Comparison of ENCODE assay signal across 10 cellular contexts in the genomic region with DNA sequence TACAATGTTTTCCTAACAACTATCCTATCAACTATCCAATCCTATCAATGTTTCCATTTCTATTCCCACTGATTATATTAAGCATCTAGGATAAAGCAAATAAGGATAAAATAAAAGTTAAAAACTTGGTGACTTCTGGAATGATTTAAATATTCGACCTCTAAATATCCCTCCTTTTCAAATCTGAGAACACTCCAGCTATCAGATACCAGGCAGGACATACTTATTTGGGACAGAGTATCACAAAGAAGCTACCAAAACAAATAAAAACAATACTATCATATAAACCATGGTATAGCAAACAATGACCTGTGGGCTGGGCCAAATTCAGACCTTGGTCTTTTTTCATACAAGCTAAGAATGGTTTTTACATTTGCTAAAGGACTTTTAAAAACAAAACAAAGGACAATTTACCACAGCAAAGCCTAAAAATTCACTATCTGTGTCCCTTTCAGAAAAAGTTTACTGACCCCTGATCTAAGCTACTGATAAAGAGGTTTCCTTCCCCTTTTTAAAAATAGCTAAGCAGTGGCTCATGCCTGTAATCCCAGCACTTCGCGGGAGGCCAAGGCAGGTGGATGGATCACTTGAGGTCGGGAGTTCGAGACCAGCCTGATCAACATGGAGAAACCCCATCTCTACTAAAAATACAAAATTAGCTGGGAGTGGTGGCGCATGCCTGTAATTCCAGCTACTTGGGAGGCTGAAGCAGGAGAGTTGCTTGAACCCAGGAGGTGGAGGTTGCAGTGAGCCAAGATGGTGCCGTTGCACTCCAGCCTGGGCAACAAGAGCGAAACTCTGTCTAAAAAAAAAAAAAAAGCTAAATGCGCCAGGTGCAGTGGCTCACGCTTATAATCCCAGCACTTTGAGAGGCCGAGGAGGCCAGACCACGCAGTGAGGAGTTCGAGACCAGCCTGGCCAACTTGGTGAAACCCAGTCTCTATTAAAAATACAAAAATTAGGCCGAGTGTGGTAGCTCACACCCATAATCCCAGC. TPM values are rescaled to one million over a fixed set of nuclear protein-coding genes. Genes with fewer than 3 reads are reported as not detected.
DNase-seq lines count a peak whose midpoint lies in the region; ATAC-seq and TF ChIP-seq lines count a peak whose summit lies in the region.
"Had no signal": no experiment of that assay in that cellular context is flagged by ENCODE, and none has a peak within 500 bp of the region (broad histone marks: within the 10 kb centered on the region; RNA-seq: fewer than 3 reads in every experiment).

No MANE protein-coding gene starts in this region.

- H2BK15ac ChIP-seq in neuronal stem cell (ENCODE audit: low read length), result no peak overlapping the region

- H3K4me3 Mint-ChIP-seq in MCF 10A (ENCODE audit: unreplicated experiment), result no peak overlapping the region
- peak overlapping the region; percentile 21 for H3K4me3 Mint-ChIP-seq in activated naive CD8-positive, alpha-beta T cell treated with anti-CD3 and anti-CD28 coated beads, Interleukin-2, amount 50 U/mL, for 24 hours

- peaks cover 100% of the 10 kb centered on the region for H3K79me2 ChIP-seq in smooth muscle cell (ENCODE audit: low read depth)

- H3K27ac Mint-ChIP-seq in MCF 10A (ENCODE audit: low read depth, unreplicated experiment), result peak overlapping the region; percentile 74
- peak overlapping the region; percentile 67 for H3K27ac Mint-ChIP-seq in activated naive CD8-positive, alpha-beta T cell treated with anti-CD3 and anti-CD28 coated beads, Interleukin-2, amount 50 U/mL, for 24 hours

- no peak overlapping the region for H4K8ac ChIP-seq in neuronal stem cell (ENCODE audit: low read depth, low read length)

- H3K9me3 Mint-ChIP-seq in MCF 10A (ENCODE audit: unreplicated experiment), result no peaks in the 10 kb centered on the region
- no peaks in the 10 kb centered on the region for H3K9me3 Mint-ChIP-seq in activated naive CD8-positive, alpha-beta T cell treated with anti-CD3 and anti-CD28 coated beads, Interleukin-2, amount 50 U/mL, for 24 hours

- H3K14ac ChIP-seq in neuronal stem cell (ENCODE audit: low read length), result no peak overlapping the region

- H3K36me3 Mint-ChIP-seq in MCF 10A (ENCODE audit: insufficient read depth, unreplicated experiment), result peaks cover 5% of the 10 kb centered on the region
- H3K36me3 Mint-ChIP-seq in activated naive CD8-positive, alpha-beta T cell treated with anti-CD3 and anti-CD28 coated beads, Interleukin-2, amount 50 U/mL, for 24 hours (ENCODE audit: low read depth), result peaks cover 46% of the 10 kb centered on the region

- no peak overlapping the region for H3K23ac ChIP-seq in neuronal stem cell (ENCODE audit: low read depth, low read length, poor library complexity)

- H3K4me2 ChIP-seq in smooth muscle cell, result no peak overlapping the region
- H3K4me2 ChIP-seq in neuronal stem cell (ENCODE audit: insufficient read depth, low read length, poor library complexity, severe bottlenecking), result no peak overlapping the region

- H2BK120ac ChIP-seq in neuronal stem cell (ENCODE audit: low read depth, low read length), result no peak overlapping the region

- no peaks in the 10 kb centered on the region for H3K4me1 ChIP-seq in breast epithelium
- H3K4me1 ChIP-seq in smooth muscle cell (ENCODE audit: low read depth), result peaks cover 8% of the 10 kb centered on the region
- H3K4me1 ChIP-seq in neuronal stem cell (ENCODE audit: control insufficient read depth in 2 of 2, insufficient read depth in 1 of 2, low read depth in 1 of 2, low read length in 2 of 2), result no peaks in the 10 kb centered on the region

- H2BK5ac ChIP-seq in neuronal stem cell (ENCODE audit: low read length), result no peak overlapping the region

- H3K36me3 ChIP-seq in breast epithelium, result no peaks in the 10 kb centered on the region
- no peaks in the 10 kb centered on the region for H3K36me3 ChIP-seq in smooth muscle cell (ENCODE audit: low read depth)
- H3K36me3 ChIP-seq in neuronal stem cell (replicated peaks in 1 of 2; ENCODE audit: control insufficient read depth in 2 of 2, insufficient read depth in 2 of 2, low read length in 2 of 2), result peaks cover 0 to 32% of the 10 kb centered on the region in 2 donors

- ATAC-seq in activated naive CD8-positive, alpha-beta T cell treated with anti-CD3 and anti-CD28 coated beads, Interleukin-2, amount 50 U/mL, for 24 hours, result no peak

- intact Hi-C loops in MCF 10A (cut with micrococcal nuclease), result loop anchor here (5.0 kb wide), 1 partner anchor 102 kb away; no protein-coding TSS in a partner anchor
- intact Hi-C loops in breast epithelium (cut with DNase I; ENCODE audit: low total_unique reads), result no loop called here

- H3K27me3 Mint-ChIP-seq in MCF 10A (ENCODE audit: insufficient read depth, unreplicated experiment), result no peaks in the 10 kb centered on the region
- H3K27me3 Mint-ChIP-seq in activated naive CD8-positive, alpha-beta T cell treated with anti-CD3 and anti-CD28 coated beads, Interleukin-2, amount 50 U/mL, for 24 hours, result no peaks in the 10 kb centered on the region

- no TSS peak for BruUV-seq in MCF 10A (replicated peaks; lab: Mats Ljungman, UMichigan)

- H4K91ac ChIP-seq in neuronal stem cell (ENCODE audit: low read depth, low read length, poor library complexity), result no peak overlapping the region

- H2AFZ ChIP-seq in smooth muscle cell (ENCODE audit: low read depth), result no peak overlapping the region
- no peak overlapping the region for H2AFZ ChIP-seq in neuronal stem cell (ENCODE audit: low read length)

- H3K4ac ChIP-seq in neuronal stem cell (ENCODE audit: low read length), result no peak overlapping the region

- H3K27me3 ChIP-seq in breast epithelium (no peaks in the 10 kb centered on the region), smooth muscle cell (ENCODE audit: low read depth) (no peaks in the 10 kb centered on the region), neuronal stem cell (ENCODE audit: control insufficient read depth in 3 of 3, insufficient read depth in 3 of 3, low read depth in 1 of 3, low read length in 3 of 3) (no peaks in the 10 kb centered on the region)

- WGBS in smooth muscle cell (ENCODE audit: low lambda C conversion rate), result 92% methylated on average over 13 of the region's 14 CpGs
- WGBS in neuronal stem cell (ENCODE audit: extremely low coverage in 2 of 2, insufficient read length in 2 of 2, insufficient replicate concordance in 1 of 2), 2 donors, result no CpG with 5 or more reads among the region's 14 CpGs

- TF ChIP-seq CTCF in MCF 10A (IDR thresholded peaks at IDR 0.05; ENCODE audit: unreplicated experiment) (no peak), breast epithelium (IDR thresholded peaks at IDR 0.05) (no peak), smooth muscle cell (IDR thresholded peaks at IDR 0.05; ENCODE audit: borderline replicate concordance, insufficient read depth, poor library complexity, severe bottlenecking) (no peak)

- POLR2A ChIA-PET in MCF 10A (lab: Yijun Ruan, JAX), result interaction anchor here (0.7 to 3.6 kb wide), 2 partner anchors 8 to 100 kb away, joined by 3 to 17 read pairs; a partner anchor contains a TSS

- no peak overlapping the region for H3K27ac ChIP-seq in breast epithelium
- H3K27ac ChIP-seq in smooth muscle cell (ENCODE audit: low read depth), result peak overlapping the region; percentile 38
- H3K27ac ChIP-seq in neuronal stem cell (replicated peaks; ENCODE audit: low read length), result no peak overlapping the region
- H3K27ac ChIP-seq: epithelial cell of prostate had no signal

- H3F3A ChIP-seq in smooth muscle cell (ENCODE audit: low read depth), result peaks cover 3% of the 10 kb centered on the region

- peaks cover 92% of the 10 kb centered on the region for H4K20me1 ChIP-seq in smooth muscle cell (ENCODE audit: low read depth)

- H2BK12ac ChIP-seq in neuronal stem cell (ENCODE audit: low read length), result no peak overlapping the region

- H3K9me3 ChIP-seq in breast epithelium, result no peaks in the 10 kb centered on the region
- H3K9me3 ChIP-seq in smooth muscle cell (replicated peaks; ENCODE audit: low read depth), result no peaks in the 10 kb centered on the region
- peaks cover 0 to 8% of the 10 kb centered on the region in 2 donors for H3K9me3 ChIP-seq in neuronal stem cell (replicated peaks in 1 of 2; ENCODE audit: control insufficient read depth in 2 of 2, insufficient read depth in 1 of 2, low read depth in 1 of 2, low read length in 2 of 2)

- no peak for TF ChIP-seq POLR2A in breast epithelium (IDR thresholded peaks at IDR 0.05)

- no peak overlapping the region for H2AK5ac ChIP-seq in neuronal stem cell (ENCODE audit: low read depth, low read length)

- H3K9ac ChIP-seq in smooth muscle cell (ENCODE audit: low read depth) (no peak overlapping the region), neuronal stem cell (ENCODE audit: low read depth, low read length, poor library complexity) (no peak overlapping the region)

- DNase-seq in MCF 10A (ENCODE audit: unreplicated experiment) (no peak), breast epithelium (ENCODE audit: low spot score in 2 of 2) (no peak), NOMO-1 (lab: John Stamatoyannopoulos, UW; ENCODE audit: unreplicated experiment in 2 of 2) (peak; percentile 40 to 61), smooth muscle cell (lab: John Stamatoyannopoulos, UW; ENCODE audit: unreplicated experiment) (no peak), neuronal stem cell (ENCODE audit: low spot score) (no peak), COLO829 (ENCODE audit: low spot score) (no peak), mucosa of gallbladder (ENCODE audit: low spot score) (no peak)
- DNase-seq in activated naive CD8-positive, alpha-beta T cell treated with anti-CD3 and anti-CD28 coated beads, Interleukin-2, amount 50 U/mL, for 24 hours, result no peak
- DNase-seq: NCI-H2029 treated with DMSO at 0.1 percent for 48 hours had no signal

- H3K79me1 ChIP-seq in neuronal stem cell (ENCODE audit: low read depth, low read length), result peaks cover 2% of the 10 kb centered on the region

- H3K18ac ChIP-seq in neuronal stem cell (ENCODE audit: low read length), result no peak overlapping the region

- H3K4me3 ChIP-seq in breast epithelium, result no peak overlapping the region
- H3K4me3 ChIP-seq in smooth muscle cell, result no peak overlapping the region
- no peak overlapping the region for H3K4me3 ChIP-seq in neuronal stem cell (ENCODE audit: low read length in 2 of 2)

- H3K4me1 Mint-ChIP-seq in MCF 10A (ENCODE audit: insufficient read depth, unreplicated experiment), result no peaks in the 10 kb centered on the region
- H3K4me1 Mint-ChIP-seq in activated naive CD8-positive, alpha-beta T cell treated with anti-CD3 and anti-CD28 coated beads, Interleukin-2, amount 50 U/mL, for 24 hours, result peaks cover 72% of the 10 kb centered on the region

- CTCF ChIA-PET in MCF 10A (lab: Yijun Ruan, JAX), result interaction anchor here (0.6 to 2.7 kb wide), 6 partner anchors 8 to 551 kb away, joined by 3 to 9 read pairs (median 3); no protein-coding TSS in a partner anchor

RNA-seq across cellular contexts. Expression of a gene that starts 6.0 kb away (rescaled TPM):
- total RNA-seq in MCF 10A (2022) (33.3 and 36.5 TPM in 2 replicates), breast epithelium (10 to 100 TPM; 34.1 to 61.2 (median 38.3) TPM), smooth muscle cell (36.7 and 39.4 TPM in 2 replicates), mucosa of gallbladder (28.5 TPM)
- 8.1 and 9.7 TPM in 2 replicates for polyA plus RNA-seq in smooth muscle cell
- 32.8 TPM for polyA plus RNA-seq in neuronal stem cell (2013, experiment 1 of 2)
- 33.2 TPM for polyA plus RNA-seq in neuronal stem cell (2013, experiment 2 of 2)

Comparison
In these comparisons a context has a peak if more than half of its experiments do, and no peak if none do; other contexts are left out.
1. DNase-seq: peak in NOMO-1 (2 of 2); none in MCF 10A (single experiment), breast epithelium (0 of 2), activated naive CD8-positive, alpha-beta T cell treated with anti-CD3 and anti-CD28 coated beads, Interleukin-2, amount 50 U/mL, for 24 hours (single experiment), smooth muscle cell (single experiment), neuronal stem cell (single experiment), COLO829 (single experiment) and mucosa of gallbladder (single experiment).